1 cellular context compared by ENCODE assay signal in genomic region chr19:32287811-32288227, GRCh38.
TF ChIP-seq lines count a peak whose summit lies in the region.

No MANE protein-coding gene starts in this region.

TF ChIP-seq in SK-N-SH, 30 proteins besides CTCF, POLR2A, EP300 and RAD21 (continued from another document):
- no peak for TF ChIP-seq USF2 (IDR thresholded peaks at IDR 0.05; ENCODE audit: borderline replicate concordance, low read depth, low read length)
